23 cellular contexts compared by ENCODE assay signal in the genomic region with DNA sequence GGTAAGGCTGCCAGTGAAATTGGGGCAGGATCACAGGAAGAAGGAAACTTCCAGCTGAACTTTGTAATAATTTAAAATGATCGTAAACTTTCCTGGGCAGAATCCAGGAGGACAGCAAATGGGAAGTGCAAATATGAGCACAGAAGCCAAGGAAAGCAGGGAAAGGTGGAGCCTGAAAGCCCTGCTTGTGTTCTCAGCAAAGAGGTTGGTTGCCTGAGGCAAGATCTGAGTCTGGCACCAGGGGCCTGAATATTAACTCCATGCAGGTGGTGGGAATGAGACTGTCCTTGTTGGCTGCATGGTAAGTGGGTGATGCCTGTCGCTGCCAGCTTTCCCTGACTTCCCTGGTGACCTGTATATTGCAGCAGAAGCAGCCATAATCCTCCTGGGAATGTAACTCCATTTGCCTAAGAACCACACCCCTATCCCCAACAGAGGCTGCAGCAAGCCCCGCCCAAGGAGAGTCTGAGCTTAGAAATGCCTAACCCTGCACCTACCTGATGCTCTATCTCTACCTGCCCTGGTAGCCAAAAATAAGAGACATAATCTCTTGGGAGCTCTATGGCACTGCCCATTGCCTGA.
DNase-seq lines count a peak whose midpoint lies in the region; TF ChIP-seq lines count a peak whose summit lies in the region.
"Had no signal": no experiment of that assay in that cellular context is flagged by ENCODE, and none has a peak within 500 bp of the region (broad histone marks: within the 10 kb centered on the region; RNA-seq: fewer than 3 reads in every experiment).

No MANE protein-coding gene starts in this region.

- H2AFZ ChIP-seq in trophoblast cell (ENCODE audit: insufficient read depth, low read length, poor library complexity): no peak overlapping the region
- H2AFZ ChIP-seq: PC-9 had no signal

- no peak overlapping the region for H3K4ac ChIP-seq in trophoblast cell (ENCODE audit: low read depth, low read length)

- no peak overlapping the region for H3K18ac ChIP-seq in trophoblast cell (ENCODE audit: low read length)

- no peak overlapping the region for H2BK12ac ChIP-seq in trophoblast cell (ENCODE audit: low read length)

- H4K91ac ChIP-seq in trophoblast cell (ENCODE audit: low read depth, low read length): no peak overlapping the region

- no CpG with 5 or more reads among the region's 3 CpGs for WGBS in trophoblast cell (ENCODE audit: extremely low coverage, insufficient coverage, insufficient read length)

- H3K14ac ChIP-seq in trophoblast cell (ENCODE audit: low read length): no peak overlapping the region

- H2AK5ac ChIP-seq in trophoblast cell (ENCODE audit: low read length): no peak overlapping the region

- no peak overlapping the region for H2BK120ac ChIP-seq in trophoblast cell (ENCODE audit: insufficient read depth, low read length, poor library complexity)

- TF ChIP-seq CTCF in BE2C (IDR thresholded peaks at IDR 0.05; ENCODE audit: low read depth, low read length) (no peak), C4-2B (conservative IDR thresholded peaks at IDR 0.05) (no peak)

- no peak overlapping the region for H4K12ac ChIP-seq in trophoblast cell (ENCODE audit: low read depth, low read length)

- no peak overlapping the region for H3K4me2 ChIP-seq in trophoblast cell (ENCODE audit: low read length)
- H3K4me2 ChIP-seq: PC-9 had no signal

- H3K4me1 ChIP-seq in BE2C: no peaks in the 10 kb centered on the region
- H3K4me1 ChIP-seq in NT2/D1 (ENCODE audit: insufficient read depth, insufficient read length): no peaks in the 10 kb centered on the region
- H3K4me1 ChIP-seq in trophoblast cell (ENCODE audit: control insufficient read depth in 1 of 2, insufficient read depth in 2 of 2, low read length in 2 of 2): no peaks in the 10 kb centered on the region
- H3K4me1 ChIP-seq: HAP-1, SJCRH30 had no signal

- no peaks in the 10 kb centered on the region for H3K36me3 ChIP-seq in BE2C
- H3K36me3 ChIP-seq in NT2/D1 (ENCODE audit: insufficient read depth, insufficient read length, low read length): no peaks in the 10 kb centered on the region
- no peaks in the 10 kb centered on the region for H3K36me3 ChIP-seq in trophoblast cell (ENCODE audit: control insufficient read depth in 1 of 2, insufficient read depth in 2 of 2, low read length in 2 of 2)
- H3K36me3 ChIP-seq: HAP-1, SJCRH30 had no signal

- no peaks in the 10 kb centered on the region for H3K79me1 ChIP-seq in trophoblast cell (ENCODE audit: low read length)

- H2BK5ac ChIP-seq in trophoblast cell (ENCODE audit: low read depth, low read length, poor library complexity): no peak overlapping the region

- H4K8ac ChIP-seq in trophoblast cell (ENCODE audit: low read depth, low read length): no peak overlapping the region

- H3K23ac ChIP-seq in trophoblast cell (ENCODE audit: low read length): no peak overlapping the region

- H3K27me3 ChIP-seq in BE2C (no peaks in the 10 kb centered on the region), NT2/D1 (ENCODE audit: insufficient read depth, insufficient read length) (no peaks in the 10 kb centered on the region), trophoblast cell (ENCODE audit: insufficient read depth, low read length) (no peaks in the 10 kb centered on the region)
- H3K27me3 ChIP-seq: SJCRH30 had no signal

- H3K9me3 ChIP-seq in BE2C (no peaks in the 10 kb centered on the region), NT2/D1 (ENCODE audit: insufficient read depth, low read length) (no peaks in the 10 kb centered on the region), trophoblast cell (ENCODE audit: insufficient read depth, low read depth, low read length) (no peaks in the 10 kb centered on the region)
- H3K9me3 ChIP-seq: HAP-1, SJCRH30 had no signal

- H3K79me2 ChIP-seq in trophoblast cell (ENCODE audit: control insufficient read depth, insufficient read depth, low read length, poor library complexity): no peaks in the 10 kb centered on the region

- H3K9ac ChIP-seq in NT2/D1 (ENCODE audit: insufficient read length, low read depth) (no peak overlapping the region), trophoblast cell (ENCODE audit: low read length) (no peak overlapping the region)

- H3K27ac ChIP-seq in C4-2B (peak overlapping the region; percentile 45), trophoblast cell (ENCODE audit: low read depth, low read length) (no peak overlapping the region)
- H3K27ac ChIP-seq: PC-9, SJCRH30 had no signal

- H3K4me3 ChIP-seq in BE2C (ENCODE audit: low read depth, low read length): no peak overlapping the region
- H3K4me3 ChIP-seq in NT2/D1 (ENCODE audit: insufficient read length, low read depth): no peak overlapping the region
- no peak overlapping the region for H3K4me3 ChIP-seq in trophoblast cell (ENCODE audit: low read depth, low read length)
- H3K4me3 ChIP-seq: HAP-1, PC-9, SJCRH30 had no signal

- DNase-seq in BE2C (peak; percentile 27), NT2/D1 (ENCODE audit: low read depth, low spot score) (peak; percentile 13), iPS-NIHi7 (ENCODE audit: extremely low spot score) (peak; percentile 5), T-helper 2 cell (no peak), trophoblast cell (no peak), putamen (ENCODE audit: low spot score) (no peak)
- DNase-seq: ACHN; CD4-positive, alpha-beta T cell; GOT3; HFFc6; IMR-90; KG1; MM.1S; NCI-H187; NCI-H2081 treated with DMSO at 0.1 percent for 48 hours; NCI-H2171 treated with DMSO at 0.1 percent for 48 hours; NCI-H345; NCI-H524; PC-9; SJCRH30; T-helper 17 cell had no signal

Comparison
In these comparisons a context has a peak if more than half of its experiments do, and no peak if none do; other contexts are left out.
1. DNase-seq: peak in BE2C (single experiment), NT2/D1 (single experiment) and iPS-NIHi7 (single experiment); none in T-helper 2 cell (0 of 5), trophoblast cell (0 of 2) and putamen (single experiment).